In the genomic region with DNA sequence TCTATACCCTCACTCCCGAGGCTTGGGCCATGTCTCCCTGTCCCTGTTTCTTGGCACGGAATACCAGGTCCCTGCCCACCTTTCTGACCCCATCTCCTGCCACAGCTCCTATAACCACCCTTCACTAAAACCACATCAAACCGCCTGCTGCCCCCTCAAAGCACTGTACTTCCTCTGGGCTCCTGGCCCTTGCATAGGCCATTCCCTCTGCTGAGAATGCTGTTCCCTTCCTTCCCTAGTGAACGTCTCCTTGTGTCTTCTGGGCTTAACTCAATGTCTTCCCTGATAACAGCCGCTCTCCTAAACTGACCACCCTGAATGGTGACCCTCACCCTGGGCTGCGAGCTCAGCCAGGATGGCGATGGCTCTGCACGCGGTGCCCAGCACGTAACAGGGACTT, we compare ENCODE assay signal across 27 cellular contexts. TPM values are rescaled to one million over a fixed set of nuclear protein-coding genes. Genes with fewer than 3 reads are reported as not detected.
"Had no signal": no experiment of that assay in that cellular context is flagged by ENCODE, and none has a peak within 500 bp of the region (broad histone marks: within the 10 kb centered on the region; RNA-seq: fewer than 3 reads in every experiment).

No MANE protein-coding gene starts in this region.

- DNase-seq: activated CD4-positive, alpha-beta T cell treated with anti-CD3 and anti-CD28 coated beads, Interleukin-2, amount 10 ng/mL, durations not matched to agents 7 days and 5 days; activated CD8-positive, alpha-beta memory T cell treated with anti-CD3 and anti-CD28 coated beads for 24 hours; activated CD8-positive, alpha-beta memory T cell treated with anti-CD3 and anti-CD28 coated beads, Interleukin-2, amount 50 U/mL, for 48 hours; activated effector memory CD4-positive, alpha-beta T cell treated with anti-CD3 and anti-CD28 coated beads, Interleukin-2, amount 50 U/mL, for 16 hours; activated naive CD8-positive, alpha-beta T cell treated with anti-CD3 and anti-CD28 coated beads for 36 hours; activated T-cell treated with anti-CD3 and anti-CD28 coated beads, Interleukin-2, amount 50 U/mL, for 48 hours; amygdala; endodermal cell; foreskin melanocyte; hypothalamus; midbrain; stimulated activated CD4-positive, alpha-beta T cell treated with anti-CD3 and anti-CD28 coated beads, Interleukin-12 subunit alpha, Interleukin-12 subunit beta, amount 100 ng/mL, for 4 hours; stimulated activated CD4-positive, alpha-beta T cell treated with anti-CD3 and anti-CD28 coated beads, Interleukin-1b, Interleukin-23, amount 100 ng/mL, for 48 hours; stimulated activated CD8-positive, alpha-beta memory T cell treated with anti-CD3 and anti-CD28 coated beads, Interleukin-4, amount 100 ng/mL, for 48 hours; stimulated activated naive CD8-positive, alpha-beta T cell treated with anti-CD3 and anti-CD28 coated beads, Interleukin-15, amount 100 ng/mL, for 72 hours; transverse colon; uterus had no signal

- H3K9me3 Mint-ChIP-seq: activated CD4-positive, alpha-beta T cell treated with anti-CD3 and anti-CD28 coated beads, Interleukin-2, amount 10 ng/mL, durations not matched to agents 7 days and 5 days; activated naive CD8-positive, alpha-beta T cell treated with anti-CD3 and anti-CD28 coated beads for 36 hours; endodermal cell; neural crest cell; stimulated activated naive CD8-positive, alpha-beta T cell treated with anti-CD3 and anti-CD28 coated beads, Interleukin-15, amount 100 ng/mL, for 72 hours had no signal

- H3K4me3 ChIP-seq: cardiac muscle cell, lung, suprapubic skin, transverse colon, uterus had no signal

- ATAC-seq: left lobe of liver had no signal

- H3K27ac ChIP-seq: cardiac muscle cell, suprapubic skin, transverse colon, uterus had no signal

- H3K36me3 ChIP-seq: cardiac muscle cell, transverse colon, uterus had no signal

- H3K9me3 ChIP-seq: suprapubic skin, transverse colon, uterus had no signal

- H3K4me1 Mint-ChIP-seq: endodermal cell had no signal

- H3K27ac Mint-ChIP-seq: activated CD4-positive, alpha-beta T cell treated with anti-CD3 and anti-CD28 coated beads, Interleukin-2, amount 10 ng/mL, durations not matched to agents 7 days and 5 days; activated naive CD8-positive, alpha-beta T cell treated with anti-CD3 and anti-CD28 coated beads for 36 hours; endodermal cell; progenitor cell of endocrine pancreas had no signal

- H3K4me1 ChIP-seq: suprapubic skin, transverse colon, uterus had no signal

- H3K27me3 ChIP-seq: cardiac muscle cell, suprapubic skin, transverse colon, uterus had no signal

- H3K4me3 Mint-ChIP-seq: activated CD4-positive, alpha-beta T cell treated with anti-CD3 and anti-CD28 coated beads, Interleukin-2, amount 10 ng/mL, durations not matched to agents 7 days and 5 days; activated naive CD8-positive, alpha-beta T cell treated with anti-CD3 and anti-CD28 coated beads for 36 hours; endodermal cell; neural crest cell; stimulated activated naive CD8-positive, alpha-beta T cell treated with anti-CD3 and anti-CD28 coated beads, Interleukin-15, amount 100 ng/mL, for 72 hours had no signal

RNA-seq across cellular contexts. Expression of a gene that starts 10.7 kb away (rescaled TPM):
- total RNA-seq: activated CD4-positive, alpha-beta T cell treated with anti-CD3 and anti-CD28 coated beads, Interleukin-2, amount 10 ng/mL, durations not matched to agents 7 days and 5 days; dermis microvascular lymphatic vessel endothelial cell; endodermal cell; epithelial cell of proximal tubule; left lobe of liver; neural crest cell; osteoblast; progenitor cell of endocrine pancreas; suprapubic skin; transverse colon; uterus had no signal
- polyA plus RNA-seq: keratinocyte had no signal

RNA-seq across cellular contexts. Expression of a gene that starts 59.4 kb away (rescaled TPM):
- total RNA-seq: activated CD4-positive, alpha-beta T cell treated with anti-CD3 and anti-CD28 coated beads, Interleukin-2, amount 10 ng/mL, durations not matched to agents 7 days and 5 days had no signal
